ENCODE assay signal across 17 cellular contexts in genomic region chr2:29182920-29183319, GRCh38.
DNase-seq lines count a peak whose midpoint lies in the region; ATAC-seq and TF ChIP-seq lines count a peak whose summit lies in the region.
"Had no signal": no experiment of that assay in that cellular context is flagged by ENCODE, and none has a peak within 500 bp of the region (broad histone marks: within the 10 kb centered on the region; RNA-seq: fewer than 3 reads in every experiment).

No MANE protein-coding gene starts in this region.

- no peak overlapping the region for H2BK12ac ChIP-seq in trophoblast cell (ENCODE audit: low read length)

- H3K4me2 ChIP-seq in IMR-90 (ENCODE audit: low read depth, low read length) (no peak overlapping the region), trophoblast cell (ENCODE audit: low read length) (no peak overlapping the region)
- H3K4me2 ChIP-seq: BLaER1 had no signal

- no peak overlapping the region for H3K27ac Mint-ChIP-seq in stimulated activated naive B cell treated with anti-CD40 and anti-IgM and Interleukin-4, amounts not matched to agents 10 μg/mL and 1 μg/mL and 100 μg/mL, for 72 hours
- H3K27ac Mint-ChIP-seq: CD14-positive monocyte, IgD-negative memory B cell had no signal

- H2BK20ac ChIP-seq in IMR-90 (ENCODE audit: low read depth, low read length) = no peak overlapping the region

- no TSS peak for BruUV-seq in IMR-90 (replicated peaks; lab: Mats Ljungman, UMichigan)

- H3K27me3 ChIP-seq in breast epithelium (no peaks in the 10 kb centered on the region), IMR-90 (ENCODE audit: control insufficient read depth, insufficient read depth, low read length) (no peaks in the 10 kb centered on the region), trophoblast cell (ENCODE audit: insufficient read depth, low read length) (no peaks in the 10 kb centered on the region)
- H3K27me3 ChIP-seq: BLaER1 had no signal

- H3K9me3 ChIP-seq in breast epithelium (no peaks in the 10 kb centered on the region), IMR-90 (ENCODE audit: control insufficient read depth, insufficient read depth, low read length) (no peaks in the 10 kb centered on the region; the same call in 1 of the 2 replicates), trophoblast cell (ENCODE audit: insufficient read depth, low read depth, low read length) (peaks cover 2% of the 10 kb centered on the region)
- H3K9me3 ChIP-seq: HAP-1 had no signal

- H3K56ac ChIP-seq in IMR-90 (ENCODE audit: extremely low read depth, insufficient read depth, low read length) = no peak overlapping the region

- H3K23ac ChIP-seq in IMR-90 (ENCODE audit: low read depth, low read length) (no peak overlapping the region), trophoblast cell (ENCODE audit: low read length) (no peak overlapping the region)

- no peak overlapping the region for H2AK9ac ChIP-seq in IMR-90 (replicated peaks; ENCODE audit: low read depth, low read length, poor library complexity)

- H3K4me3 Mint-ChIP-seq in stimulated activated naive B cell treated with anti-CD40 and anti-IgM and Interleukin-4, amounts not matched to agents 10 μg/mL and 1 μg/mL and 100 μg/mL, for 72 hours = no peak overlapping the region
- H3K4me3 Mint-ChIP-seq: CD14-positive monocyte; CD4-positive, alpha-beta memory T cell; IgD-negative memory B cell had no signal

- TF ChIP-seq POLR2A in breast epithelium (IDR thresholded peaks at IDR 0.05) = no peak
- TF ChIP-seq POLR2A in IMR-90 (IDR thresholded peaks at IDR 0.05; ENCODE audit: low read depth, low read length) = no peak

- H3K79me2 ChIP-seq in trophoblast cell (ENCODE audit: control insufficient read depth, insufficient read depth, low read length, poor library complexity) = no peaks in the 10 kb centered on the region

- in situ Hi-C loops in T47D (cut with HindIII; ENCODE audit: low pct_unique_long_range_greater_than_20kb, low sequenced_read_pairs) = no loop called here
- in situ Hi-C loops in IMR-90 (cut with MboI; ENCODE audit: low sequenced_read_pairs) = no loop called here

- CTCF ChIA-PET in IMR-90 (lab: Yijun Ruan, JAX) = interaction anchor here (1.2 kb wide), 1 partner anchor 24 kb away, joined by 3 read pairs; no protein-coding TSS in a partner anchor

- H4K8ac ChIP-seq in IMR-90 (ENCODE audit: low read depth in 2 of 2, low read length in 2 of 2) (no peak overlapping the region), trophoblast cell (ENCODE audit: low read depth, low read length) (no peak overlapping the region)

- H3K36me3 ChIP-seq in breast epithelium (no peaks in the 10 kb centered on the region), IMR-90 (ENCODE audit: control insufficient read depth, insufficient read depth, low read length) (peaks cover 12% of the 10 kb centered on the region), trophoblast cell (ENCODE audit: control insufficient read depth in 1 of 2, insufficient read depth in 2 of 2, low read length in 2 of 2) (no peaks in the 10 kb centered on the region)
- H3K36me3 ChIP-seq: BLaER1, HAP-1 had no signal

- peaks cover 6 to 7% of the 10 kb centered on the region in 2 donors for H3K36me3 Mint-ChIP-seq in stimulated activated naive B cell treated with anti-CD40 and anti-IgM and Interleukin-4, amounts not matched to agents 10 μg/mL and 1 μg/mL and 100 μg/mL, for 72 hours

- no peaks in the 10 kb centered on the region for H3K4me1 Mint-ChIP-seq in stimulated activated naive B cell treated with anti-CD40 and anti-IgM and Interleukin-4, amounts not matched to agents 10 μg/mL and 1 μg/mL and 100 μg/mL, for 72 hours
- H3K4me1 Mint-ChIP-seq: CD14-positive monocyte, IgD-negative memory B cell had no signal

- H2BK5ac ChIP-seq in IMR-90 (ENCODE audit: low read depth, low read length, poor library complexity, severe bottlenecking) = no peak overlapping the region
- H2BK5ac ChIP-seq in trophoblast cell (ENCODE audit: low read depth, low read length, poor library complexity) = no peak overlapping the region

- H3K9ac ChIP-seq in IMR-90 (ENCODE audit: low read depth, low read length) (no peak overlapping the region), trophoblast cell (ENCODE audit: low read length) (no peak overlapping the region)
- H3K9ac ChIP-seq: BLaER1, GM23248 had no signal

- no peak overlapping the region for H4K12ac ChIP-seq in trophoblast cell (ENCODE audit: low read depth, low read length)

- H3K9me1 ChIP-seq in IMR-90 (ENCODE audit: insufficient read depth, low read length) = peaks cover 4% of the 10 kb centered on the region; the same call in 1 of the 2 replicates

- no peak for TF ChIP-seq RAD21 in IMR-90 (IDR thresholded peaks at IDR 0.05; ENCODE audit: low read length)

- intact Hi-C loops in breast epithelium (cut with DNase I; ENCODE audit: low total_unique reads) (loop anchor here (5.0 kb wide), 1 partner anchor 794 kb away; no protein-coding TSS in a partner anchor), IMR-90 (cut with micrococcal nuclease) (no loop called here)

- H3K27ac ChIP-seq in breast epithelium (no peak overlapping the region), IMR-90 (ENCODE audit: insufficient read depth, low read length) (no peak overlapping the region), trophoblast cell (ENCODE audit: low read depth, low read length) (no peak overlapping the region)
- H3K27ac ChIP-seq: 22Rv1, BLaER1, GM23248, HL-60 had no signal

- H3K79me1 ChIP-seq in IMR-90 (ENCODE audit: low read depth in 1 of 2, low read length in 2 of 2) (peaks cover 0 to 4% of the 10 kb centered on the region in 2 experiments; a peak in 2 of 4 replicates), trophoblast cell (ENCODE audit: low read length) (no peaks in the 10 kb centered on the region)

- H3K9me3 Mint-ChIP-seq in stimulated activated naive B cell treated with anti-CD40 and anti-IgM and Interleukin-4, amounts not matched to agents 10 μg/mL and 1 μg/mL and 100 μg/mL, for 72 hours = peaks cover 2 to 4% of the 10 kb centered on the region in 2 donors

- DNase-seq in T47D (ENCODE audit: low read depth in 1 of 2, low spot score in 1 of 2) (peak; percentile 5 to 53), breast epithelium (ENCODE audit: low spot score in 2 of 2) (no peak), IMR-90 (peak; percentile 39), SW480 (ENCODE audit: low spot score) (peak; percentile 19), nucleus accumbens (lab: John Stamatoyannopoulos, UW) (no peak), trophoblast cell (no peak)
- no peak for DNase-seq in stimulated activated naive B cell treated with anti-CD40 and anti-IgM and Interleukin-4, amounts not matched to agents 10 μg/mL and 1 μg/mL and 100 μg/mL, for 72 hours
- DNase-seq: CD4-positive, alpha-beta memory T cell; DMS153; GDM1; GM23248 had no signal

- H4K5ac ChIP-seq in IMR-90 (ENCODE audit: low read depth, low read length) = no peak overlapping the region

- H2AFZ ChIP-seq in IMR-90 (replicated peaks; ENCODE audit: low read length, poor library complexity) = no peak overlapping the region
- H2AFZ ChIP-seq in trophoblast cell (ENCODE audit: insufficient read depth, low read length, poor library complexity) = no peak overlapping the region
- H2AFZ ChIP-seq: GM23248 had no signal

- peak; percentile 49; the same call in 1 of the 2 replicates for ATAC-seq in IMR-90 (ENCODE audit: low read depth)
- ATAC-seq in stimulated activated naive B cell treated with anti-CD40 and anti-IgM and Interleukin-4, amounts not matched to agents 10 μg/mL and 1 μg/mL and 100 μg/mL, for 72 hours (replicated peaks) = no peak

- dilution Hi-C loops in IMR-90 (cut with HindIII; ENCODE audit: low sequenced_read_pairs, unreplicated experiment) = no loop called here

- H3K18ac ChIP-seq in IMR-90 (ENCODE audit: low read depth, low read length) (no peak overlapping the region), trophoblast cell (ENCODE audit: low read length) (no peak overlapping the region)

- no peak overlapping the region for H3K4ac ChIP-seq in IMR-90 (ENCODE audit: low read depth, low read length)
- no peak overlapping the region for H3K4ac ChIP-seq in trophoblast cell (ENCODE audit: low read depth, low read length)

- no peak overlapping the region for H3K14ac ChIP-seq in IMR-90 (replicated peaks; ENCODE audit: low read depth, low read length)
- H3K14ac ChIP-seq in trophoblast cell (ENCODE audit: low read length) = no peak overlapping the region

- no peak overlapping the region for H3K4me3 ChIP-seq in breast epithelium
- no peak overlapping the region for H3K4me3 ChIP-seq in IMR-90 (ENCODE audit: insufficient read depth, low read depth, low read length)
- no peak overlapping the region for H3K4me3 ChIP-seq in trophoblast cell (ENCODE audit: low read depth, low read length)
- H3K4me3 ChIP-seq: BLaER1, GM23248, HAP-1 had no signal

- H2BK120ac ChIP-seq in IMR-90 (ENCODE audit: low read depth, low read length) (no peak overlapping the region), trophoblast cell (ENCODE audit: insufficient read depth, low read length, poor library complexity) (no peak overlapping the region)

- no peaks in the 10 kb centered on the region for H3K4me1 ChIP-seq in breast epithelium
- 0 out of 2 replicates have a peak, but pooled peaks cover 2% of the 10 kb centered on the region for H3K4me1 ChIP-seq in IMR-90 (ENCODE audit: control insufficient read depth, insufficient read depth, low read length)
- no peaks in the 10 kb centered on the region for H3K4me1 ChIP-seq in trophoblast cell (ENCODE audit: control insufficient read depth in 1 of 2, insufficient read depth in 2 of 2, low read length in 2 of 2)
- H3K4me1 ChIP-seq: BLaER1, HAP-1 had no signal

- H2AK5ac ChIP-seq in IMR-90 (ENCODE audit: low read depth, low read length) (no peak overlapping the region), trophoblast cell (ENCODE audit: low read length) (no peak overlapping the region)

- no peaks in the 10 kb centered on the region for H4K20me1 ChIP-seq in IMR-90 (ENCODE audit: insufficient read depth, low read length)
- H4K20me1 ChIP-seq: BLaER1 had no signal

- TF ChIP-seq CTCF in breast epithelium (IDR thresholded peaks at IDR 0.05) (no peak), IMR-90 (conservative IDR thresholded peaks at IDR 0.05; ENCODE audit: low read depth, low read length) (no peak)

- POLR2A ChIA-PET in IMR-90 (lab: Charles Lee; ENCODE audit: unreplicated experiment) = no interaction called here

- H3K27me3 Mint-ChIP-seq in stimulated activated naive B cell treated with anti-CD40 and anti-IgM and Interleukin-4, amounts not matched to agents 10 μg/mL and 1 μg/mL and 100 μg/mL, for 72 hours = no peaks in the 10 kb centered on the region
- H3K27me3 Mint-ChIP-seq: CD4-positive, alpha-beta memory T cell; IgD-negative memory B cell had no signal

- H2BK15ac ChIP-seq in IMR-90 (ENCODE audit: low read depth, low read length) = no peak overlapping the region

- H4K91ac ChIP-seq in IMR-90 (ENCODE audit: insufficient read depth, low read depth, low read length) = no peak overlapping the region
- H4K91ac ChIP-seq in trophoblast cell (ENCODE audit: low read depth, low read length) = no peak overlapping the region

TF ChIP-seq in IMR-90, 13 proteins besides CTCF, POLR2A, EP300 and RAD21 (continues in another document):
- TF ChIP-seq MAFK (IDR thresholded peaks at IDR 0.05; ENCODE audit: low read depth, low read length) = no peak

Comparison
In these comparisons a context has a peak if more than half of its experiments do, and no peak if none do; other contexts are left out.
1. DNase-seq: peak in T47D (2 of 2), IMR-90 (single experiment) and SW480 (single experiment); none in breast epithelium (0 of 2), nucleus accumbens (0 of 56), trophoblast cell (0 of 2) and stimulated activated naive B cell treated with anti-CD40 and anti-IgM and Interleukin-4, amounts not matched to agents 10 μg/mL and 1 μg/mL and 100 μg/mL, for 72 hours (single experiment).